ENCODE assay signal across 8 cellular contexts in the genomic region with DNA sequence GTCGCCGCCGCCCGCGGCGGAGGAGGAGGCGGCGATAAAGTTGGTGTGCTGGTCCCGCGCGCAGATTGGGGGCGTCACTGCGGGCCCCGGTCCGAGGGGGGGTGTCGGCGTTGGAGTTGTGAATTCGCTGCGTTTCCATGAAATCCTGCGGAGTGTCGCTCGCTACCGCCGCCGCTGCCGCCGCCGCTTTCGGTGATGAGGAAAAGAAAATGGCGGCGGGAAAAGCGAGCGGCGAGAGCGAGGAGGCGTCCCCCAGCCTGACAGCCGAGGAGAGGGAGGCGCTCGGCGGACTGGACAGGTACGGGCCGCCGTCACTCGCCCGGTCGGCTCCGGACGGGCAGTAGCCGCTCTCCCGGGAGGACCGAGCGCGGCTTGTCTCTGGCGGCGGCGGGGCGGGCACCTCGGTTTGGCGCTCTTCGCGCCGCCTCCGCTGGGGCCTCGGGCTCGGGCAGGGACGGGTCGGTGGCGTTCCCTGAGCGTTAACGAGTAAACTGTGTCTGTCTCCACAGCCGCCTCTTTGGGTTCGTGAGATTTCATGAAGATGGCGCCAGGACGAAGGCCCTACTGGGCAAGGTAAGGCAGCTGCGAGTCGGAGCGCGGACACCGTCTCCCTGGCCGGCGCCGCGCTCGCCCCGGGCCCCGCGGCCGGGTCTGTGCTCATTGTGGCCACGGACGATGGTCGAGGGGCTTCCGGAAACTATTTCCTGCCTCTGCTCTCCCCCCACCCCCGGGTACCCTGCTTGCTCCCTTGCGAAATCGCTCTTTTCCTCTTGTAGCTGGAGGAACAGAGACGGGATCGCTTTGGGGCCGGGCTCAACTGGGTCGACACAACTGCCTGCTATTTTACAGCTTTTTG. TPM values are rescaled to one million over a fixed set of nuclear protein-coding genes. Genes with fewer than 3 reads are reported as not detected.
DNase-seq lines count a peak whose midpoint lies in the region; ATAC-seq, FAIRE-seq and TF ChIP-seq lines count a peak whose summit lies in the region.

No MANE protein-coding gene starts in this region.

- H3K9me3 Mint-ChIP-seq in stimulated activated memory B cell treated with anti-CD40 and anti-IgM and Interleukin-4, amounts not matched to agents 10 μg/mL and 1 μg/mL and 100 μg/mL, for 72 hours, result no peaks in the 10 kb centered on the region

- FAIRE-seq in endothelial cell of umbilical vein (lab: Jason Lieb, UNC), result no peak

- H3K4me2 ChIP-seq in endothelial cell of umbilical vein (ENCODE audit: insufficient read depth, low read length), result peak overlapping the region; percentile 91

- H3K9me1 ChIP-seq in endothelial cell of umbilical vein (replicated peaks; ENCODE audit: control insufficient read depth, extremely low read depth, insufficient read depth, low read length), result no peaks in the 10 kb centered on the region

- in situ Hi-C loops in HAP-1 (cut with MboI; ENCODE audit: low sequenced_read_pairs), result no loop called here

- H3K27ac Mint-ChIP-seq in stimulated activated memory B cell treated with anti-CD40 and anti-IgM and Interleukin-4, amounts not matched to agents 10 μg/mL and 1 μg/mL and 100 μg/mL, for 72 hours, result peak overlapping the region; percentile 78

- peaks cover 7% of the 10 kb centered on the region for H3K36me3 ChIP-seq in HAP-1 (replicated peaks)
- no peaks in the 10 kb centered on the region for H3K36me3 ChIP-seq in endothelial cell of umbilical vein (ENCODE audit: control insufficient read depth in 2 of 2, extremely low read depth in 1 of 2, insufficient read depth in 2 of 2, low read length in 2 of 2)

- peak; percentile 49 for DNase-seq in COLO668 (lab: John Stamatoyannopoulos, UW; ENCODE audit: unreplicated experiment)
- DNase-seq in HAP-1 (ENCODE audit: low spot score in 2 of 2), result peak in 1 of 2 experiments; percentile 63
- DNase-seq in NCI-H526 treated with DMSO at 0.1 percent for 48 hours (lab: John Stamatoyannopoulos, UW), result peak; percentile 2
- peak; percentile 67 for DNase-seq in activated CD8-positive, alpha-beta memory T cell treated with anti-CD3 and anti-CD28 coated beads, Interleukin-2, amount 50 U/mL, for 48 hours
- DNase-seq in endothelial cell of umbilical vein (ENCODE audit: low read depth, low spot score), result peak; percentile 30
- DNase-seq in mucosa of gallbladder (ENCODE audit: low spot score), result peak; percentile 59

- CTCF ChIA-PET in endothelial cell of umbilical vein (lab: Charles Lee), result interaction anchor here (1.1 to 3.0 kb wide), 2 partner anchors 196 kb away, joined by 3 to 16 read pairs; no protein-coding TSS in a partner anchor

- H3K9me3 ChIP-seq in HAP-1 (no peaks in the 10 kb centered on the region), endothelial cell of umbilical vein (replicated peaks; ENCODE audit: control insufficient read depth, insufficient read depth, low read length) (no peaks in the 10 kb centered on the region)

- POLR2A ChIA-PET in endothelial cell of umbilical vein (lab: Charles Lee), result interaction anchor here (0.6 to 0.9 kb wide), 2 partner anchors 84 to 314 kb away, joined by 3 to 12 read pairs; no protein-coding TSS in a partner anchor

- H3K4me1 ChIP-seq in HAP-1 (peaks cover 8% of the 10 kb centered on the region), endothelial cell of umbilical vein (ENCODE audit: control insufficient read depth, extremely low read depth, insufficient read depth, low read length) (peaks cover 6% of the 10 kb centered on the region)

- H3K27me3 Mint-ChIP-seq in stimulated activated memory B cell treated with anti-CD40 and anti-IgM and Interleukin-4, amounts not matched to agents 10 μg/mL and 1 μg/mL and 100 μg/mL, for 72 hours, result no peaks in the 10 kb centered on the region

- no peaks in the 10 kb centered on the region for H3K27me3 ChIP-seq in HAP-1 (ENCODE audit: low read depth)
- H3K27me3 ChIP-seq in endothelial cell of umbilical vein (ENCODE audit: control insufficient read depth in 2 of 2, insufficient read depth in 2 of 2, low read length in 2 of 2), result no peaks in the 10 kb centered on the region

- H4K20me1 ChIP-seq in endothelial cell of umbilical vein (replicated peaks; ENCODE audit: control insufficient read depth, extremely low read depth, insufficient read depth, low read length), result no peaks in the 10 kb centered on the region

- H3K4me3 ChIP-seq in HAP-1 (peak overlapping the region; percentile 89), endothelial cell of umbilical vein (replicated peaks in 1 of 3; ENCODE audit: insufficient read depth in 1 of 3, low read depth in 1 of 3, low read length in 3 of 3) (peak overlapping the region; percentile 71 to 96 (median 88))

- H3K36me3 Mint-ChIP-seq in stimulated activated memory B cell treated with anti-CD40 and anti-IgM and Interleukin-4, amounts not matched to agents 10 μg/mL and 1 μg/mL and 100 μg/mL, for 72 hours, result no peaks in the 10 kb centered on the region

- peak overlapping the region; percentile 80 for H3K27ac ChIP-seq in endothelial cell of umbilical vein (ENCODE audit: insufficient read depth, low read depth, low read length)

- peak overlapping the region; percentile 94 for H3K9ac ChIP-seq in endothelial cell of umbilical vein (replicated peaks; ENCODE audit: extremely low read depth, insufficient read depth, low read length)

- peaks cover 6% of the 10 kb centered on the region for H3K4me1 Mint-ChIP-seq in stimulated activated memory B cell treated with anti-CD40 and anti-IgM and Interleukin-4, amounts not matched to agents 10 μg/mL and 1 μg/mL and 100 μg/mL, for 72 hours

- intact Hi-C loops in endothelial cell of umbilical vein (cut with micrococcal nuclease), result loop anchor here (2.0 to 10.0 kb wide), 5 partner anchors 74 to 899 kb away; a partner anchor contains a TSS

- H3K79me2 ChIP-seq in endothelial cell of umbilical vein (ENCODE audit: control insufficient read depth, insufficient read depth, low read length), result peaks cover 47% of the 10 kb centered on the region

- ATAC-seq in stimulated activated memory B cell treated with anti-CD40 and anti-IgM and Interleukin-4, amounts not matched to agents 10 μg/mL and 1 μg/mL and 100 μg/mL, for 72 hours, result peak; percentile 3
- ATAC-seq in GM18861 (IDR thresholded peaks at IDR 0.05; ENCODE audit: unreplicated experiment), result no peak

- BruUV-seq in endothelial cell of umbilical vein (replicated peaks; lab: Mats Ljungman, UMichigan), result no TSS peak

- peak; percentile 10 for TF ChIP-seq POLR2A in endothelial cell of umbilical vein (IDR thresholded peaks at IDR 0.05; ENCODE audit: low read depth, low read length)

- dilution Hi-C loops in endothelial cell of umbilical vein (cut with MboI; ENCODE audit: extremely low pct_ligation_motif_present, low sequenced_read_pairs), result no loop called here

- peak overlapping the region; percentile 88 for H3K4me3 Mint-ChIP-seq in stimulated activated memory B cell treated with anti-CD40 and anti-IgM and Interleukin-4, amounts not matched to agents 10 μg/mL and 1 μg/mL and 100 μg/mL, for 72 hours

- no peak for TF ChIP-seq CTCF in endothelial cell of umbilical vein (IDR thresholded peaks at IDR 0.05; ENCODE audit: extremely low read depth in 1 of 2, insufficient read depth in 1 of 2, low read depth in 1 of 2, low read length in 2 of 2)

- peak overlapping the region; percentile 37 for H2AFZ ChIP-seq in endothelial cell of umbilical vein (ENCODE audit: low read depth, low read length)

TF ChIP-seq in endothelial cell of umbilical vein, 7 proteins besides CTCF, POLR2A, EP300 and RAD21:
- no peak for TF ChIP-seq EZH2 (IDR thresholded peaks at IDR 0.05; ENCODE audit: borderline replicate concordance, low read depth, low read length, severe bottlenecking)
- TF ChIP-seq POLR2AphosphoS5 (IDR thresholded peaks at IDR 0.05; ENCODE audit: insufficient read depth, low read depth, low read length), result peak; percentile 34

RNA-seq across cellular contexts. Expression of a gene that starts 0.7 kb away (rescaled TPM):
- total RNA-seq in endothelial cell of umbilical vein (16.1 and 20.6 TPM in 2 replicates), mucosa of gallbladder (41.1 TPM)
- 8.5 and 9.0 TPM in 2 replicates for polyA plus RNA-seq in endothelial cell of umbilical vein
- 7.0 and 8.9 TPM in 2 replicates for polyA plus RNA-seq in endothelial cell of umbilical vein (2011; cell fraction: cytosol; rRNA removed)
- polyA plus RNA-seq in endothelial cell of umbilical vein (2011; cell fraction: nucleus; rRNA removed), result 33.7 and 41.3 TPM in 2 replicates
- polyA plus RNA-seq in endothelial cell of umbilical vein (2012), result 7.4 and 9.8 TPM in 2 replicates
- polyA minus RNA-seq in endothelial cell of umbilical vein, result 37.4 and 47.2 TPM in 2 replicates
- polyA minus RNA-seq in endothelial cell of umbilical vein (2011; cell fraction: cytosol; rRNA and poly(A)+ RNA removed), result 29.2 TPM
- 71.6 and 94.4 TPM in 2 replicates for polyA minus RNA-seq in endothelial cell of umbilical vein (2011; cell fraction: nucleus; rRNA and poly(A)+ RNA removed)

RNA-seq across cellular contexts. Expression of a gene that starts 29.8 kb away (rescaled TPM):
- not detected in 2 replicates for total RNA-seq in endothelial cell of umbilical vein
- not detected in 2 replicates for polyA plus RNA-seq in endothelial cell of umbilical vein
- not detected in 2 replicates for polyA plus RNA-seq in endothelial cell of umbilical vein (2011; cell fraction: cytosol; rRNA removed)
- not detected in 2 replicates for polyA plus RNA-seq in endothelial cell of umbilical vein (2011; cell fraction: nucleus; rRNA removed)
- polyA plus RNA-seq in endothelial cell of umbilical vein (2012), result not detected in 2 replicates
- polyA minus RNA-seq in endothelial cell of umbilical vein, result not detected in 2 replicates
- not detected for polyA minus RNA-seq in endothelial cell of umbilical vein (2011; cell fraction: cytosol; rRNA and poly(A)+ RNA removed)
- polyA minus RNA-seq in endothelial cell of umbilical vein (2011; cell fraction: nucleus; rRNA and poly(A)+ RNA removed), result not detected in 2 replicates
- total RNA-seq in mucosa of gallbladder, result not detected
